Comparison of ENCODE assay signal across 28 cellular contexts in the genomic region with DNA sequence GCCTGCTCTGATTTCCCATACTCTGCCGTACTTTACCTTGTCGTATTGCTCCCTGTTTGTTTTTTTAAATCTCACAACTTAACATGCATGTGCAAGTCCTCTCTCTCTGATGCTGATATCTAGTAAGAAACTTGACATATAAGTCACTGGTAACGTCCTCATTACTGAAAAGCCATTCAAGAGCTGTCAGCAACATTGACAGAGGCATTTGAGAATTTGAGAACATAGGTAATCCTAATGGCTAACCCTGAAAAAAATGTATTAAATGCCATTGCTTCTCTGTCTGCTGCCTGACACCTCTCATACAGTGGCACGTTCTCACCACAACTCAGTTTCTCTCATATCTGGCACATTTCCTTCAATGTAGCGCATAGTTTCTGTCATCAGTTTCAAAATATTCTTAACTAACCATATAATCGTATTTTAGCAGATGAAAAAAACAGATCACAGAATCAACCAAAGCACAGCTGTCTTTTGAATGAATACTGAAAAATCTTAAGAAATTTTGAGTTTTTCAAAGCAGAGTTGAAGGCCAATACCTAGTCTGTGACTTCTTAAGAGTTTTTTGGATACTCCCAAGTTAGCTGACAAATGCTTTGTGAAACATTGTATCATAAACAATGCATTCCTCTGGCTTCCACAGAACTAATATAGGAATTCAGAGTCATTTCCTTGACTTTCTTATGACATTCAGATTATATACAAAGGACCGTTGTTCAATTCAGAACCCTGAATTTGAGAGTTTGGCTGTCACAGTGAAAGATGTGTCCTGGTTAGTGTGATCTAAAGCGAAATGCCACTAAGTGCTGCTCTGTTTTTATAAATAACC.
"Had no signal": no experiment of that assay in that cellular context is flagged by ENCODE, and none has a peak within 500 bp of the region (broad histone marks: within the 10 kb centered on the region; RNA-seq: fewer than 3 reads in every experiment).

No MANE protein-coding gene starts in this region.

- DNase-seq: activated CD4-positive, alpha-beta T cell treated with anti-CD3 and anti-CD28 coated beads for 36 hours; activated CD4-positive, alpha-beta T cell treated with anti-CD3 and anti-CD28 coated beads, Interleukin-2, amount 50 U/mL, for 4 hours; activated CD4-positive, CD25-positive, alpha-beta regulatory T cell; activated effector memory CD4-positive, alpha-beta T cell treated with Interleukin-2 at 50 U/mL for 16 hours; activated naive CD4-positive, alpha-beta T cell treated with Interleukin-2 at 50 U/mL for 16 hours; activated naive CD8-positive, alpha-beta T cell treated with anti-CD3 and anti-CD28 coated beads for 36 hours; cerebellar nuclear complex; colonic mucosa; effector CD8-positive, alpha-beta T cell; islet precursor cell; left cardiac atrium; left ventricle myocardium superior; naive B cell; ovary; right lobe of liver; stimulated activated CD4-positive, alpha-beta T cell treated with anti-CD3 and anti-CD28 coated beads, Interleukin-2, amount 100 ng/mL, for 48 hours; stimulated activated naive CD4-positive, alpha-beta T cell treated with Interleukin-2 at 50 U/mL for 16 hours; T-helper 1 cell had no signal

- H3K4me3 Mint-ChIP-seq: activated CD4-positive, alpha-beta T cell treated with anti-CD3 and anti-CD28 coated beads for 36 hours; activated naive CD8-positive, alpha-beta T cell treated with anti-CD3 and anti-CD28 coated beads for 36 hours; brain; mesothelial cell of epicardium; naive B cell; T-helper 2 cell treated with Interferon-gamma antibody and Interleukin-4, amounts not matched to agents 5 μg/mL and 100 μg/mL, for 36 hours had no signal

- H3K36me3 Mint-ChIP-seq: activated naive CD8-positive, alpha-beta T cell treated with anti-CD3 and anti-CD28 coated beads for 36 hours; brain; mesothelial cell of epicardium; naive B cell had no signal

- H3K27ac ChIP-seq: ascending aorta, cardiac muscle cell, colonic mucosa, gastroesophageal sphincter, hepatocyte, neutrophil, ovary, right lobe of liver, tibial nerve had no signal

- H2AFZ ChIP-seq: hepatocyte had no signal

- H3K79me2 ChIP-seq: hepatocyte had no signal

- H3K9me3 ChIP-seq: ascending aorta, colonic mucosa, gastroesophageal sphincter, neutrophil, ovary, right lobe of liver, tibial nerve had no signal

- H3K27me3 ChIP-seq: ascending aorta, cardiac muscle cell, colonic mucosa, gastroesophageal sphincter, hepatocyte, neutrophil, ovary, right lobe of liver, tibial nerve had no signal

- H3K4me1 Mint-ChIP-seq: activated CD4-positive, alpha-beta T cell treated with anti-CD3 and anti-CD28 coated beads for 36 hours; activated naive CD8-positive, alpha-beta T cell treated with anti-CD3 and anti-CD28 coated beads for 36 hours; naive B cell had no signal

- ATAC-seq: activated CD4-positive, alpha-beta T cell treated with anti-CD3 and anti-CD28 coated beads for 36 hours; gastroesophageal sphincter; left cardiac atrium; left ventricle myocardium superior; right lobe of liver had no signal

- H3K27ac Mint-ChIP-seq: activated CD4-positive, alpha-beta T cell treated with anti-CD3 and anti-CD28 coated beads for 36 hours; activated naive CD8-positive, alpha-beta T cell treated with anti-CD3 and anti-CD28 coated beads for 36 hours; brain; mesothelial cell of epicardium; naive B cell; progenitor cell of endocrine pancreas; T-helper 2 cell treated with Interferon-gamma antibody and Interleukin-4, amounts not matched to agents 5 μg/mL and 100 μg/mL, for 36 hours had no signal

- H3K36me3 ChIP-seq: ascending aorta, cardiac muscle cell, colonic mucosa, gastroesophageal sphincter, neutrophil, ovary, right lobe of liver, tibial nerve had no signal

- H3K9me3 Mint-ChIP-seq: mesothelial cell of epicardium; T-helper 2 cell treated with Interferon-gamma antibody and Interleukin-4, amounts not matched to agents 5 μg/mL and 100 μg/mL, for 36 hours had no signal

- H3K4me3 ChIP-seq: ascending aorta, cardiac muscle cell, colonic mucosa, gastroesophageal sphincter, hepatocyte, ovary, right lobe of liver, tibial nerve had no signal

- H3K4me1 ChIP-seq: ascending aorta, colonic mucosa, right lobe of liver, tibial nerve had no signal

- H3K27me3 Mint-ChIP-seq: activated CD4-positive, alpha-beta T cell treated with anti-CD3 and anti-CD28 coated beads for 36 hours; activated naive CD8-positive, alpha-beta T cell treated with anti-CD3 and anti-CD28 coated beads for 36 hours; brain; naive B cell; progenitor cell of endocrine pancreas had no signal

- H3K4me2 ChIP-seq: hepatocyte had no signal
